ENCODE assay signal across 18 cellular contexts in genomic region chr13:26465514-26465913, GRCh38.
"Had no signal": no experiment of that assay in that cellular context is flagged by ENCODE, and none has a peak within 500 bp of the region (broad histone marks: within the 10 kb centered on the region; RNA-seq: fewer than 3 reads in every experiment).

No MANE protein-coding gene starts in this region.

- H3K9me3 Mint-ChIP-seq: activated naive CD4-positive, alpha-beta T cell treated with anti-CD3 and anti-CD28 coated beads, Interleukin-2, amount 50 U/mL, for 24 hours; activated T-cell treated with anti-CD3 and anti-CD28 coated beads, Interleukin-2, amount 50 U/mL, for 24 hours; naive thymus-derived CD4-positive, alpha-beta T cell; T-helper 2 cell treated with Interferon-gamma antibody and Interleukin-4, amounts not matched to agents 5 μg/mL and 100 μg/mL, for 36 hours had no signal

- H3K4me1 ChIP-seq: body of pancreas, esophagus squamous epithelium had no signal

- H3K9me3 ChIP-seq: body of pancreas, esophagus squamous epithelium had no signal

- H3K27ac Mint-ChIP-seq: activated CD8-positive, alpha-beta memory T cell treated with anti-CD3 and anti-CD28 coated beads, Interleukin-2, amount 10 ng/mL, durations not matched to agents 7 days and 5 days; activated naive CD4-positive, alpha-beta T cell treated with anti-CD3 and anti-CD28 coated beads, Interleukin-2, amount 50 U/mL, for 24 hours; activated T-cell treated with anti-CD3 and anti-CD28 coated beads, Interleukin-2, amount 50 U/mL, for 24 hours; naive thymus-derived CD4-positive, alpha-beta T cell; stimulated activated naive B cell treated with anti-CD40 and anti-IgM and Interleukin-4, amounts not matched to agents 10 μg/mL and 1 μg/mL and 100 μg/mL, for 72 hours; T-helper 2 cell treated with Interferon-gamma antibody and Interleukin-4, amounts not matched to agents 5 μg/mL and 100 μg/mL, for 36 hours had no signal

- H3K36me3 Mint-ChIP-seq: activated CD8-positive, alpha-beta memory T cell treated with anti-CD3 and anti-CD28 coated beads, Interleukin-2, amount 10 ng/mL, durations not matched to agents 7 days and 5 days; activated naive CD4-positive, alpha-beta T cell treated with anti-CD3 and anti-CD28 coated beads, Interleukin-2, amount 50 U/mL, for 24 hours; naive thymus-derived CD4-positive, alpha-beta T cell; stimulated activated naive B cell treated with anti-CD40 and anti-IgM and Interleukin-4, amounts not matched to agents 10 μg/mL and 1 μg/mL and 100 μg/mL, for 72 hours had no signal

- H3K4me1 Mint-ChIP-seq: activated naive CD4-positive, alpha-beta T cell treated with anti-CD3 and anti-CD28 coated beads, Interleukin-2, amount 50 U/mL, for 24 hours; naive thymus-derived CD4-positive, alpha-beta T cell; stimulated activated naive B cell treated with anti-CD40 and anti-IgM and Interleukin-4, amounts not matched to agents 10 μg/mL and 1 μg/mL and 100 μg/mL, for 72 hours had no signal

- ATAC-seq: activated CD8-positive, alpha-beta memory T cell treated with anti-CD3 and anti-CD28 coated beads, Interleukin-2, amount 10 ng/mL, durations not matched to agents 7 days and 5 days; body of pancreas; naive thymus-derived CD4-positive, alpha-beta T cell; stimulated activated naive B cell treated with anti-CD40 and anti-IgM and Interleukin-4, amounts not matched to agents 10 μg/mL and 1 μg/mL and 100 μg/mL, for 72 hours had no signal

- H3K4me3 Mint-ChIP-seq: activated CD8-positive, alpha-beta memory T cell treated with anti-CD3 and anti-CD28 coated beads, Interleukin-2, amount 10 ng/mL, durations not matched to agents 7 days and 5 days; activated naive CD4-positive, alpha-beta T cell treated with anti-CD3 and anti-CD28 coated beads, Interleukin-2, amount 50 U/mL, for 24 hours; activated T-cell treated with anti-CD3 and anti-CD28 coated beads, Interleukin-2, amount 50 U/mL, for 24 hours; naive thymus-derived CD4-positive, alpha-beta T cell; stimulated activated naive B cell treated with anti-CD40 and anti-IgM and Interleukin-4, amounts not matched to agents 10 μg/mL and 1 μg/mL and 100 μg/mL, for 72 hours; T-helper 2 cell treated with Interferon-gamma antibody and Interleukin-4, amounts not matched to agents 5 μg/mL and 100 μg/mL, for 36 hours had no signal

- H3K36me3 ChIP-seq: esophagus squamous epithelium had no signal

- DNase-seq: activated CD4-positive, alpha-beta T cell treated with anti-CD3 and anti-CD28 coated beads, Interleukin-2, amount 50 U/mL, for 4 hours; activated CD8-positive, alpha-beta memory T cell treated with anti-CD3 and anti-CD28 coated beads, Interleukin-2, amount 10 ng/mL, durations not matched to agents 7 days and 5 days; activated effector memory CD4-positive, alpha-beta T cell treated with Interleukin-2 at 50 U/mL for 16 hours; activated T-cell treated with anti-CD3 and anti-CD28 coated beads, Interleukin-2, amount 50 U/mL, for 24 hours; amniotic stem cell; body of pancreas; dorsolateral prefrontal cortex; esophagus squamous epithelium; foreskin fibroblast; islet precursor cell; midbrain; naive thymus-derived CD4-positive, alpha-beta T cell; stimulated activated CD4-positive, alpha-beta T cell treated with anti-CD3 and anti-CD28 coated beads, Interleukin-2, amount 100 ng/mL, for 24 hours; stimulated activated naive B cell treated with anti-CD40 and anti-IgM and Interleukin-4, amounts not matched to agents 10 μg/mL and 1 μg/mL and 100 μg/mL, for 72 hours; substantia nigra; trophoblast cell had no signal

- H3K4me3 ChIP-seq: body of pancreas, dorsolateral prefrontal cortex, esophagus squamous epithelium had no signal

- H3K27ac ChIP-seq: body of pancreas, dorsolateral prefrontal cortex, esophagus squamous epithelium had no signal

- H3K27me3 ChIP-seq: body of pancreas, dorsolateral prefrontal cortex, esophagus squamous epithelium had no signal
